Comparison of ENCODE assay signal across 1 cellular context in genomic region chr7:129343099-129343700, GRCh38.
TF ChIP-seq lines count a peak whose summit lies in the region.

No MANE protein-coding gene starts in this region.

TF ChIP-seq in IMR-90, 13 proteins besides CTCF, POLR2A, EP300 and RAD21 (continued from another document):
- TF ChIP-seq USF2 (IDR thresholded peaks at IDR 0.05; ENCODE audit: low read depth, low read length) (no peak), NFE2L2 (IDR thresholded peaks at IDR 0.05; ENCODE audit: low read depth, low read length) (no peak), MXI1 (IDR thresholded peaks at IDR 0.05; ENCODE audit: borderline replicate concordance, low read depth, low read length) (no peak)
TF ChIP-seq in IMR-90: peak in this region for 2.
